8 cellular contexts compared by ENCODE assay signal in genomic region chr4:25439913-25440477, GRCh38.
DNase-seq lines count a peak whose midpoint lies in the region; ATAC-seq, FAIRE-seq and TF ChIP-seq lines count a peak whose summit lies in the region.

No MANE protein-coding gene starts in this region.

- TF ChIP-seq CTCF in fibroblast of villous mesenchyme (IDR thresholded peaks at IDR 0.05; ENCODE audit: insufficient read depth, low read depth, low read length), result peak; percentile 95

- no peak overlapping the region for H3K4me3 ChIP-seq in fibroblast of villous mesenchyme (ENCODE audit: low read depth, low read length)

- DNase-seq in HuH-7.5 (ENCODE audit: low spot score), result peak; percentile 68
- peak; percentile 11 for DNase-seq in NOMO-1 treated with dmso at 0.1 percent for 144 hours (lab: John Stamatoyannopoulos, UW; ENCODE audit: unreplicated experiment)
- peak; percentile 45 to 57 for DNase-seq in activated T-cell treated with anti-CD3 and anti-CD28 coated beads, Interleukin-2, amount 50 U/mL, for 48 hours
- DNase-seq in fibroblast of villous mesenchyme (ENCODE audit: low read depth), result peak; percentile 69
- DNase-seq in nucleus accumbens (lab: John Stamatoyannopoulos, UW), result peak in 45 of 56 donors; percentile 1 to 85 (median 29)
- DNase-seq in GF-D8 (lab: John Stamatoyannopoulos, UW), result no peak

- ATAC-seq in GM21619 (IDR thresholded peaks at IDR 0.05; ENCODE audit: unreplicated experiment), result peak; percentile 87

- peak; percentile 58 for FAIRE-seq in G401.6 (lab: Jason Lieb, UNC)
